Comparison of ENCODE assay signal across 8 cellular contexts in genomic region chr15:74317820-74318375, GRCh38. TPM values are rescaled to one million over a fixed set of nuclear protein-coding genes. Genes with fewer than 3 reads are reported as not detected.
DNase-seq lines count a peak whose midpoint lies in the region; ATAC-seq and TF ChIP-seq lines count a peak whose summit lies in the region.

No MANE protein-coding gene starts in this region.

- no peaks in the 10 kb centered on the region for H3K9me2 ChIP-seq in Karpas-422 (replicated peaks; ENCODE audit: insufficient read depth, low read length)

- H4K20me1 ChIP-seq in Karpas-422 (ENCODE audit: insufficient read depth, low read depth, low read length), result no peaks in the 10 kb centered on the region

- no peak for TF ChIP-seq CTCF in WERI-Rb-1 (IDR thresholded peaks at IDR 0.05; ENCODE audit: low read depth, low read length)

- no peaks in the 10 kb centered on the region for H3K79me2 ChIP-seq in Karpas-422 (ENCODE audit: low read length)

- no peak overlapping the region for H3K4me3 ChIP-seq in WERI-Rb-1 (ENCODE audit: low read depth, low read length)
- no peak overlapping the region for H3K4me3 ChIP-seq in urinary bladder (ENCODE audit: low read depth, low read length)
- no peak overlapping the region for H3K4me3 ChIP-seq in Karpas-422 (ENCODE audit: low read length)

- intact Hi-C loops in left colon (cut with DNase I, micrococcal nuclease), result no loop called here

- ATAC-seq in left colon, result no peak
- no peak for ATAC-seq in HG03469 (IDR thresholded peaks at IDR 0.05; ENCODE audit: unreplicated experiment)

- no peak overlapping the region for H2AFZ ChIP-seq in Karpas-422 (ENCODE audit: low read length)

- WGBS in urinary bladder, result 38% methylated on average over 8 of the region's 8 CpGs

- H3K36me3 ChIP-seq in WERI-Rb-1 (no peaks in the 10 kb centered on the region), urinary bladder (ENCODE audit: insufficient read depth) (no peaks in the 10 kb centered on the region), Karpas-422 (ENCODE audit: insufficient read depth, low read length) (no peaks in the 10 kb centered on the region)

- H3K27me3 ChIP-seq in WERI-Rb-1 (ENCODE audit: insufficient read depth, low read depth, severe bottlenecking), result no peaks in the 10 kb centered on the region
- no peaks in the 10 kb centered on the region for H3K27me3 ChIP-seq in Karpas-422 (ENCODE audit: low read length)

- no peak overlapping the region for H3K9ac ChIP-seq in Karpas-422 (ENCODE audit: low read length)

- peak; percentile 22 for DNase-seq in NCI-H748 (lab: John Stamatoyannopoulos, UW; ENCODE audit: unreplicated experiment)
- no peak for DNase-seq in NCI-H748 treated with DMSO at 0.1 percent for 48 hours (lab: John Stamatoyannopoulos, UW)
- peak; percentile 54 for DNase-seq in WERI-Rb-1
- peak; percentile 34 to 40 for DNase-seq in left colon
- no peak for DNase-seq in activated CD4-positive, alpha-beta T cell treated with anti-CD3 and anti-CD28 coated beads for 1 hour
- no peak for DNase-seq in Karpas-422

- H3K4me2 ChIP-seq in Karpas-422 (ENCODE audit: low read depth, low read length, poor library complexity, severe bottlenecking), result no peak overlapping the region

- H3K9me3 ChIP-seq in WERI-Rb-1 (ENCODE audit: severe bottlenecking), result no peaks in the 10 kb centered on the region
- H3K9me3 ChIP-seq in Karpas-422 (ENCODE audit: low read length), result no peaks in the 10 kb centered on the region

- peak overlapping the region; percentile 28 for H3K27ac ChIP-seq in WERI-Rb-1
- H3K27ac ChIP-seq in urinary bladder (ENCODE audit: low read depth), result peak overlapping the region; percentile 39
- no peak overlapping the region for H3K27ac ChIP-seq in Karpas-422 (ENCODE audit: low read length)

- no peaks in the 10 kb centered on the region for H3K4me1 ChIP-seq in urinary bladder (ENCODE audit: insufficient read depth)
- H3K4me1 ChIP-seq in Karpas-422 (ENCODE audit: low read length), result peaks cover 6% of the 10 kb centered on the region

RNA-seq across cellular contexts. Expression of gene CYP11A1, which starts 49.5 kb away (rescaled TPM):
- total RNA-seq in left colon (under 1 TPM in 1 of 2 donors, not detected in 1; 0.31 TPM), urinary bladder (0.21 TPM)
- 0.38 TPM for polyA plus RNA-seq in urinary bladder
- total RNA-seq in Karpas-422 (2014; rRNA removed; shearing (Covaris generic); ENCODE audit: low replicate concordance), result not detected in 2 replicates

Comparison
In these comparisons a context has a peak if more than half of its experiments do, and no peak if none do; other contexts are left out.
1. DNase-seq: peak in NCI-H748 (single experiment), WERI-Rb-1 (single experiment) and left colon (2 of 2); none in NCI-H748 treated with DMSO at 0.1 percent for 48 hours (single experiment), activated CD4-positive, alpha-beta T cell treated with anti-CD3 and anti-CD28 coated beads for 1 hour (single experiment) and Karpas-422 (single experiment).